13 cellular contexts compared by ENCODE assay signal in the genomic region with DNA sequence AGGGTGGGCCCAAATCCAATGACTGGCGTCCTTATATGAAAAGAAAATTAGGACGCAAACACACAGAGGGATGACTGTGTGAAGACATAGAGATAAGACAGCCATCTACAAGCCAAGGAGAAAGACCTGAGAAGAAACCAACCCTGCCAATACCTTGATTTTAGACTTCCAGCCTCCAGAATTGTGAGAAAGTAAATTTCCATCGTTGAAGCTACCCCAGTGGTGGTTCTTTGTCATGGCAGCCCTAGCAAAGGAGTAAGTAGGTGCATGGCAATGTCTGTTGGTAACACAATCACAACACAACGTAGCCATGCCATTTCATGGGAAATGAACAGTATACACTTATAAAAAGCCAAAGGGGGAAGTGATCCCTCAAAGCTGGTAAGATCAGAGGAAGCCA. TPM values are rescaled to one million over a fixed set of nuclear protein-coding genes. Genes with fewer than 3 reads are reported as not detected.
A peak's percentile ranks its signal among the peaks of the same experiment; 100 is the strongest.
DNase-seq lines count a peak whose midpoint lies in the region; ATAC-seq and TF ChIP-seq lines count a peak whose summit lies in the region.
"Had no signal": no experiment of that assay in that cellular context is flagged by ENCODE, and none has a peak within 500 bp of the region (broad histone marks: within the 10 kb centered on the region; RNA-seq: fewer than 3 reads in every experiment).

No MANE protein-coding gene starts in this region.

- H3K27me3 Mint-ChIP-seq in stimulated activated naive CD8-positive, alpha-beta T cell treated with anti-CD3 and anti-CD28 coated beads, Interleukin-15, Interleukin-2, amounts not matched to agents 100 ng/mL and 50 ng/mL, for 24 hours: peaks cover 29% of the 10 kb centered on the region
- peaks cover 26% of the 10 kb centered on the region for H3K27me3 Mint-ChIP-seq in dendritic cell treated with granulocyte-macrophage colony-stimulating factor and Interleukin-4, amounts not matched to agents 40 ng/mL and 50 ng/mL, for 4 days

- H3K4me2 ChIP-seq in OCI-LY3 (ENCODE audit: low read length): peak overlapping the region; percentile 85

- intact Hi-C loops in dendritic cell treated with granulocyte-macrophage colony-stimulating factor and Interleukin-4, amounts not matched to agents 40 ng/mL and 50 ng/mL, for 4 days (cut with micrococcal nuclease): no loop called here
- intact Hi-C loops in breast epithelium (cut with DNase I; ENCODE audit: low total_unique reads): no loop called here

- TF ChIP-seq CTCF in OCI-LY3 (IDR thresholded peaks at IDR 0.05; ENCODE audit: low read depth, low read length) (peak; percentile 6; the same call in 1 of the 2 replicates), GM13976 (IDR thresholded peaks at IDR 0.05; ENCODE audit: borderline replicate concordance, control extremely low read depth, extremely low read depth, insufficient read depth, missing control alignments) (no peak), breast epithelium (IDR thresholded peaks at IDR 0.05) (no peak)

- peaks cover 33% of the 10 kb centered on the region for H3K4me1 Mint-ChIP-seq in stimulated activated naive CD8-positive, alpha-beta T cell treated with anti-CD3 and anti-CD28 coated beads, Interleukin-15, Interleukin-2, amounts not matched to agents 100 ng/mL and 50 ng/mL, for 24 hours (ENCODE audit: low read depth)
- peaks cover 21% of the 10 kb centered on the region for H3K4me1 Mint-ChIP-seq in dendritic cell treated with granulocyte-macrophage colony-stimulating factor and Interleukin-4, amounts not matched to agents 40 ng/mL and 50 ng/mL, for 4 days (ENCODE audit: low read depth)

- no peak for ATAC-seq in stimulated activated naive CD8-positive, alpha-beta T cell treated with anti-CD3 and anti-CD28 coated beads, Interleukin-15, Interleukin-2, amounts not matched to agents 100 U/mL and 50 U/mL, for 24 hours
- ATAC-seq: left colon, upper lobe of right lung had no signal

- H3K4me3 Mint-ChIP-seq in stimulated activated naive CD8-positive, alpha-beta T cell treated with anti-CD3 and anti-CD28 coated beads, Interleukin-15, Interleukin-2, amounts not matched to agents 100 ng/mL and 50 ng/mL, for 24 hours: peak overlapping the region; percentile 57
- H3K4me3 Mint-ChIP-seq in dendritic cell treated with granulocyte-macrophage colony-stimulating factor and Interleukin-4, amounts not matched to agents 40 ng/mL and 50 ng/mL, for 4 days: no peak overlapping the region

- no peak for TF ChIP-seq POLR2A in breast epithelium (IDR thresholded peaks at IDR 0.05)

- DNase-seq in stimulated activated naive CD8-positive, alpha-beta T cell treated with anti-CD3 and anti-CD28 coated beads, Interleukin-15, Interleukin-2, amounts not matched to agents 100 U/mL and 50 U/mL, for 24 hours: no peak
- DNase-seq in GM13976 (ENCODE audit: low spot score): no peak
- DNase-seq in UCSD-AML1 (lab: John Stamatoyannopoulos, UW; ENCODE audit: unreplicated experiment): no peak
- DNase-seq in activated effector memory CD4-positive, alpha-beta T cell treated with Interleukin-2 at 50 U/mL for 16 hours: no peak
- DNase-seq in breast epithelium (ENCODE audit: low spot score in 2 of 2): no peak
- DNase-seq: DMS79 treated with DMSO at 0.1 percent for 48 hours, left colon, NCI-H1105, NCI-H226, upper lobe of right lung had no signal

- no peaks in the 10 kb centered on the region for H3K79me2 ChIP-seq in OCI-LY3 (ENCODE audit: low read length)

- peak overlapping the region; percentile 63; the same call in 1 of the 2 replicates for H3K4me3 ChIP-seq in OCI-LY3 (ENCODE audit: low read length)
- H3K4me3 ChIP-seq in breast epithelium: no peak overlapping the region
- H3K4me3 ChIP-seq: upper lobe of right lung had no signal

- H3K9me3 ChIP-seq in OCI-LY3 (ENCODE audit: insufficient read depth, low read length) (no peaks in the 10 kb centered on the region), breast epithelium (no peaks in the 10 kb centered on the region)
- H3K9me3 ChIP-seq: upper lobe of right lung had no signal

- H3K9ac ChIP-seq in OCI-LY3 (ENCODE audit: low read length): no peak overlapping the region

- no peak overlapping the region for H2AFZ ChIP-seq in OCI-LY3 (ENCODE audit: low read depth, low read length)

- no peaks in the 10 kb centered on the region for H3K9me3 Mint-ChIP-seq in stimulated activated naive CD8-positive, alpha-beta T cell treated with anti-CD3 and anti-CD28 coated beads, Interleukin-15, Interleukin-2, amounts not matched to agents 100 ng/mL and 50 ng/mL, for 24 hours
- peaks cover 5% of the 10 kb centered on the region for H3K9me3 Mint-ChIP-seq in dendritic cell treated with granulocyte-macrophage colony-stimulating factor and Interleukin-4, amounts not matched to agents 40 ng/mL and 50 ng/mL, for 4 days

- no peaks in the 10 kb centered on the region for H4K20me1 ChIP-seq in OCI-LY3 (ENCODE audit: insufficient read depth, low read length)

- H3K27me3 ChIP-seq in OCI-LY3 (ENCODE audit: low read depth, low read length) (peaks cover 69% of the 10 kb centered on the region), breast epithelium (no peaks in the 10 kb centered on the region)
- H3K27me3 ChIP-seq: upper lobe of right lung had no signal

- peaks cover 7% of the 10 kb centered on the region for H3K36me3 Mint-ChIP-seq in stimulated activated naive CD8-positive, alpha-beta T cell treated with anti-CD3 and anti-CD28 coated beads, Interleukin-15, Interleukin-2, amounts not matched to agents 100 ng/mL and 50 ng/mL, for 24 hours (ENCODE audit: low read depth)
- no peaks in the 10 kb centered on the region for H3K36me3 Mint-ChIP-seq in dendritic cell treated with granulocyte-macrophage colony-stimulating factor and Interleukin-4, amounts not matched to agents 40 ng/mL and 50 ng/mL, for 4 days (ENCODE audit: low read depth)

- H3K27ac ChIP-seq in OCI-LY3 (ENCODE audit: low read length): 0 out of 2 replicates have a peak overlapping the region, but pooled peaks have one; percentile 36
- no peak overlapping the region for H3K27ac ChIP-seq in breast epithelium
- H3K27ac ChIP-seq: upper lobe of right lung had no signal

- peaks cover 21% of the 10 kb centered on the region for H3K4me1 ChIP-seq in OCI-LY3 (ENCODE audit: low read length)
- H3K4me1 ChIP-seq in breast epithelium: no peaks in the 10 kb centered on the region
- H3K4me1 ChIP-seq: upper lobe of right lung had no signal

- in situ Hi-C loops in GM13976 (cut with MboI; ENCODE audit: low sequenced_read_pairs, unreplicated experiment): no loop called here

- peak overlapping the region; percentile 93 for H3K27ac Mint-ChIP-seq in stimulated activated naive CD8-positive, alpha-beta T cell treated with anti-CD3 and anti-CD28 coated beads, Interleukin-15, Interleukin-2, amounts not matched to agents 100 ng/mL and 50 ng/mL, for 24 hours
- H3K27ac Mint-ChIP-seq in dendritic cell treated with granulocyte-macrophage colony-stimulating factor and Interleukin-4, amounts not matched to agents 40 ng/mL and 50 ng/mL, for 4 days: peak overlapping the region; percentile 9

- H3K36me3 ChIP-seq in OCI-LY3 (replicated peaks; ENCODE audit: low read depth, low read length): no peaks in the 10 kb centered on the region
- no peaks in the 10 kb centered on the region for H3K36me3 ChIP-seq in breast epithelium
- H3K36me3 ChIP-seq: upper lobe of right lung had no signal

RNA-seq across cellular contexts. Expression of a gene that starts 25.3 kb away (rescaled TPM):
- total RNA-seq in breast epithelium: 10 to 100 TPM; 26.9 to 37.0 (median 29.2) TPM
